ENCODE assay signal across 23 cellular contexts in the genomic region with DNA sequence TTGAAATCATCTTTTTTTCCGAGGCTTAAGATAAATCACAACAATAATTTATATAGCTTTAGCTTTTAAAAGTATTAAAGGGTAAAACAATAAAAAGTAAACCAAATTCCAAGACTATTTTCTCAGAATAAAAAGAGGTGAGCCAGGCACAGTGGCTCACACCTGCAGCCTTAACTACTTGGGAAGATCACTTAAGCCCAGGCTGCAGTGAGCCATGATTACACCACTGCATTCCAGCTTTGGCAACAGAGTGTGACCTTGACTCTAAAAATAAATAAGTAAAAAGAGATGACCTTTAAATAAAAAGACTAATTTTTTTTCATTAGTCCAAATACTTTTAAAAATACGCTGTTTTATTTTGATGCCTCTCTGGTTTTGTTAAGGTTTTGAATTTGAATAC. TPM values are rescaled to one million over a fixed set of nuclear protein-coding genes. Genes with fewer than 3 reads are reported as not detected.
"Had no signal": no experiment of that assay in that cellular context is flagged by ENCODE, and none has a peak within 500 bp of the region (broad histone marks: within the 10 kb centered on the region; RNA-seq: fewer than 3 reads in every experiment).

No MANE protein-coding gene starts in this region.

- H3K27ac Mint-ChIP-seq: memory B cell; natural killer cell treated with Interleukin-12 subunit alpha and Interleukin-12 subunit beta and Interleukin-15 and Interleukin-18, amount 100 ng/mL, for 72 hours; neural progenitor cell; type B pancreatic cell had no signal

- DNase-seq: dermis blood vessel endothelial cell; erythroblast; gastrocnemius medialis; heart right ventricle; hypothalamus; islet precursor cell; left lung; lower lobe of right lung; midbrain; nucleus accumbens; ovary; small intestine; stimulated activated CD4-positive, alpha-beta T cell treated with anti-CD3 and anti-CD28 coated beads, Interleukin-12 subunit alpha, Interleukin-12 subunit beta, amount 100 ng/mL, for 4 hours; stimulated activated naive CD4-positive, alpha-beta T cell treated with Interleukin-2 at 50 U/mL for 16 hours; thyroid gland had no signal

- H3K4me1 ChIP-seq: gastrocnemius medialis, heart right ventricle, left lung, lower lobe of right lung, neural progenitor cell, right atrium auricular region, thyroid gland had no signal

- H3K4me3 ChIP-seq: gastrocnemius medialis, heart right ventricle, left lung, lower lobe of right lung, neural progenitor cell, ovary, right atrium auricular region, thyroid gland had no signal

- H3K9me3 Mint-ChIP-seq: memory B cell; natural killer cell treated with Interleukin-12 subunit alpha and Interleukin-12 subunit beta and Interleukin-15 and Interleukin-18, amount 100 ng/mL, for 72 hours; neural progenitor cell; type B pancreatic cell had no signal

- H3K27me3 ChIP-seq: gastrocnemius medialis, heart right ventricle, left lung, neural progenitor cell, ovary, right atrium auricular region, thyroid gland had no signal

- H3K36me3 ChIP-seq: gastrocnemius medialis, neural progenitor cell, ovary, right atrium auricular region had no signal

- H3K9me3 ChIP-seq: gastrocnemius medialis, heart right ventricle, left lung, lower lobe of right lung, ovary, right atrium auricular region, thyroid gland had no signal

- H3K4me3 Mint-ChIP-seq: memory B cell; natural killer cell treated with Interleukin-12 subunit alpha and Interleukin-12 subunit beta and Interleukin-15 and Interleukin-18, amount 100 ng/mL, for 72 hours; neural progenitor cell; type B pancreatic cell had no signal

- H3K4me2 ChIP-seq: neural progenitor cell had no signal

- ATAC-seq: gastrocnemius medialis; heart right ventricle; left lung; lower lobe of right lung; natural killer cell treated with Interleukin-12 subunit alpha and Interleukin-12 subunit beta and Interleukin-15 and Interleukin-18, amount 100 ng/mL, for 72 hours had no signal

- H2AFZ ChIP-seq: neural progenitor cell had no signal

- FAIRE-seq: colon, endothelial cell of umbilical vein, small intestine, urothelium cell line had no signal

- H3K9ac ChIP-seq: neural progenitor cell had no signal

- H3K27ac ChIP-seq: gastrocnemius medialis, heart right ventricle, left lung, lower lobe of right lung, neural progenitor cell, ovary, right atrium auricular region, thyroid gland had no signal

- H3K4me1 Mint-ChIP-seq: memory B cell, neural progenitor cell had no signal

RNA-seq across cellular contexts. Expression of a gene that starts 54.4 kb away (rescaled TPM):
- total RNA-seq: dermis blood vessel endothelial cell; endothelial cell of umbilical vein; natural killer cell treated with Interleukin-12 subunit alpha and Interleukin-12 subunit beta and Interleukin-15 and Interleukin-18, amount 100 ng/mL, for 72 hours had no signal
